ENCODE assay signal across 18 cellular contexts in the genomic region with DNA sequence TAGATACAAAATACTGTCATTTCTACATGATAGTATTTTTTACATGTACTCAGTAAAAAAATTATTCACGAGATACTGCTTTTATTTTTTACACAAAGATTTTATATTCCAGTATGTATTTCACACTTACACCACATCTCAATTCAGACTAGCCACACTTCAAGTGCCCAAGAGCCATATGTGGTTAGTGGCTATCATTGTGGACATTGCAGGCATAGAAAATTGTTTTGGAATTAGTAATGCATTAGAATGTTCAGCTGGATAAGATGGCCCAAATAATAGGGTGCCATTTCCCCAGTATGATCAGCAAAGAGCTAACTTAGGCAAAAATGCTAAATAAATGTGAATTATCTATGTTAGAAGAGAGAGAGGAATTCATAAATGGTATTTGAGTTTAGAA.
"Had no signal": no experiment of that assay in that cellular context is flagged by ENCODE, and none has a peak within 500 bp of the region (broad histone marks: within the 10 kb centered on the region; RNA-seq: fewer than 3 reads in every experiment).

No MANE protein-coding gene starts in this region.

- H3K36me3 ChIP-seq: heart left ventricle, neutrophil, suprapubic skin, thyroid gland, uterus had no signal

- H3K4me3 Mint-ChIP-seq: endodermal cell; naive thymus-derived CD8-positive, alpha-beta T cell; type B pancreatic cell had no signal

- H3K27me3 Mint-ChIP-seq: type B pancreatic cell had no signal

- H3K9me3 Mint-ChIP-seq: endodermal cell; naive thymus-derived CD8-positive, alpha-beta T cell; type B pancreatic cell had no signal

- H3K4me1 Mint-ChIP-seq: endodermal cell; naive thymus-derived CD8-positive, alpha-beta T cell had no signal

- ATAC-seq: heart left ventricle; naive thymus-derived CD8-positive, alpha-beta T cell; psoas muscle; sciatic nerve had no signal

- H3K4me3 ChIP-seq: coronary artery, heart left ventricle, psoas muscle, suprapubic skin, thyroid gland, uterus had no signal

- H3K27me3 ChIP-seq: heart left ventricle, suprapubic skin, thyroid gland, uterus had no signal

- H3K4me1 ChIP-seq: heart left ventricle, psoas muscle, thyroid gland had no signal

- H3K36me3 Mint-ChIP-seq: naive thymus-derived CD8-positive, alpha-beta T cell; type B pancreatic cell had no signal

- H3K27ac ChIP-seq: coronary artery, neutrophil, psoas muscle, suprapubic skin, thyroid gland had no signal

- H3K27ac Mint-ChIP-seq: endodermal cell; naive thymus-derived CD8-positive, alpha-beta T cell; type B pancreatic cell had no signal

- DNase-seq: effector CD4-positive, alpha-beta T cell; endodermal cell; erythroblast; heart left ventricle; hypothalamus; kidney glomerular epithelial cell; naive thymus-derived CD8-positive, alpha-beta T cell; psoas muscle; small intestine; stimulated activated CD4-positive, alpha-beta T cell treated with anti-CD3 and anti-CD28 coated beads, Interleukin-12 subunit alpha, Interleukin-12 subunit beta, amount 100 ng/mL, for 4 hours; stimulated activated naive CD4-positive, alpha-beta T cell treated with Interleukin-2 at 50 U/mL for 16 hours; thyroid gland; uterus had no signal

- H3K9me3 ChIP-seq: heart left ventricle, neutrophil, psoas muscle, suprapubic skin, thyroid gland, uterus had no signal
